29 cellular contexts compared by ENCODE assay signal in the genomic region with DNA sequence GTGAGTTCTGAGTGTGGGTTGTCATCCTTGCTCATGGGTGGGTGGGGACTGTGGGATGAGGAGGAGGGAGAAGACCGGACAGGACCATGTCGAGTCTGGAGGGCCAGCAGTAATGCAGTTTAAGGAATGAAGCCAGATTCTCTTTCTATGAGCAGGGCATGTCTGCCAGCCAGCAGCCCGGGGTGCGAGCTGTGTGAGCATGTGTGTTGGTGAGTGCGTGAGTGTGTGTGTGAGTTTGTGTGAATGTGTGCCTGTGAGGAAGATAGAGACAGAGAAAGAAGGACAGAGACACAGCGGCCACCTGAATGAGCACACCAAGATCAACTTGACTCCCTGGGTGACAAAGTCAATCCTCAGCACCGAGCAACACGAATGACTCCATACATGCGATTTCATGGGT. TPM values are rescaled to one million over a fixed set of nuclear protein-coding genes. Genes with fewer than 3 reads are reported as not detected.
"Had no signal": no experiment of that assay in that cellular context is flagged by ENCODE, and none has a peak within 500 bp of the region (broad histone marks: within the 10 kb centered on the region; RNA-seq: fewer than 3 reads in every experiment).

No MANE protein-coding gene starts in this region.

- H3K4me1 ChIP-seq: parathyroid adenoma, prostate gland, right atrium auricular region, stomach, thyroid gland, transverse colon, upper lobe of left lung, vagina had no signal

- H3K27ac ChIP-seq: neural progenitor cell, ovary, parathyroid adenoma, prostate gland, right atrium auricular region, stomach, thoracic aorta, thyroid gland, transverse colon, upper lobe of left lung, vagina had no signal

- FAIRE-seq: small intestine, urothelium cell line had no signal

- H3K27me3 ChIP-seq: neural progenitor cell, ovary, right atrium auricular region, stomach, thyroid gland, transverse colon, upper lobe of left lung, vagina had no signal

- H3K36me3 ChIP-seq: neural progenitor cell, ovary, prostate gland, right atrium auricular region, stomach, thoracic aorta, thyroid gland, transverse colon, upper lobe of left lung, vagina had no signal

- H3K4me3 ChIP-seq: neural progenitor cell, ovary, prostate gland, right atrium auricular region, stomach, thoracic aorta, thyroid gland, transverse colon, upper lobe of left lung, vagina had no signal

- DNase-seq: naive thymus-derived CD4-positive, alpha-beta T cell; natural killer cell; occipital lobe; ovary; posterior cingulate gyrus; retina; stimulated activated CD4-positive, alpha-beta T cell treated with anti-CD3 and anti-CD28 coated beads, Interleukin-15, amount 100 ng/mL, for 24 hours; stimulated activated CD4-positive, alpha-beta T cell treated with anti-CD3 and anti-CD28 coated beads, Interleukin-2, amount 100 ng/mL, for 24 hours; stimulated activated CD4-positive, alpha-beta T cell treated with anti-CD3 and anti-CD28 coated beads, Interleukin-2, amount 100 ng/mL, for 48 hours; stimulated activated CD4-positive, alpha-beta T cell treated with anti-CD3 and anti-CD28 coated beads, Interleukin-4, amount 100 ng/mL, for 24 hours; stimulated activated naive B cell treated with anti-CD40 and anti-IgM and Interleukin-4, amounts not matched to agents 10 μg/mL and 1 μg/mL and 100 μg/mL, for 72 hours; stimulated activated naive CD4-positive, alpha-beta T cell treated with Interleukin-2 at 50 U/mL for 16 hours; stomach; thyroid gland; transverse colon; upper lobe of left lung had no signal

- H3K9me3 ChIP-seq: ovary, prostate gland, right atrium auricular region, stomach, thoracic aorta, thyroid gland, transverse colon, upper lobe of left lung, vagina had no signal

- ATAC-seq: naive thymus-derived CD4-positive, alpha-beta T cell; natural killer cell; sciatic nerve; stimulated activated effector memory CD8-positive, alpha-beta T cell treated with anti-CD3 and anti-CD28 coated beads, Interleukin-12 subunit alpha, Interleukin-12 subunit beta, amount 100 ng/mL, for 72 hours; stimulated activated naive B cell treated with anti-CD40 and anti-IgM and Interleukin-4, amounts not matched to agents 10 μg/mL and 1 μg/mL and 100 μg/mL, for 72 hours had no signal

RNA-seq across cellular contexts. Expression of a gene that starts 52.3 kb away (rescaled TPM):
- total RNA-seq: osteoblast, pulmonary artery endothelial cell, ureter had no signal
- polyA plus RNA-seq: naive thymus-derived CD4-positive, alpha-beta T cell had no signal
